Comparison of ENCODE assay signal across 16 cellular contexts in the genomic region with DNA sequence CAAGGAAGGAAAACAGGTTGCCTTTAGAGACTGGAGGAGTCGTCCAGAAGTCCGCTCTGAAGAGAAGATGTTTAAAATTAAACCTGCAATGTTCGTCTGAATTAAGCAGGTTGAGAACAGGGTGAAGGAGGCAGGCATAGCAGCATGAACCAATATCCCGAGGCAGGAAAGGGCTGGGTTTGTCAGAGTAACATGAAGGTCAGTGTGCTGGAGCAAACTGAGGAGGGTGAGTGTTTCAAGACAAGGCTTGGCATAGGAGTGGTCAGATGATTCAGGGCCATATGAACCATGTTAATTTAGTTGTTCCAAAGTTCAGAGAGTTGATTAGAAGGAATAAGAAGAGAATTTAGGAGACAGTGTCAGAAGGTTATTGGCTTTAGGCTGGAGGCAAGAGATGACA.
DNase-seq lines count a peak whose midpoint lies in the region; ATAC-seq and TF ChIP-seq lines count a peak whose summit lies in the region.
"Had no signal": no experiment of that assay in that cellular context is flagged by ENCODE, and none has a peak within 500 bp of the region (broad histone marks: within the 10 kb centered on the region; RNA-seq: fewer than 3 reads in every experiment).

No MANE protein-coding gene starts in this region.

- H2AFZ ChIP-seq in mesenchymal stem cell (ENCODE audit: low read depth, low read length), result no peak overlapping the region

- no peak overlapping the region for H2BK120ac ChIP-seq in mesenchymal stem cell (ENCODE audit: low read depth, low read length)

- H3K27ac ChIP-seq in heart right ventricle, result peak overlapping the region in 1 of 10 donors; percentile 22
- H3K27ac ChIP-seq in left ventricle myocardium inferior (replicated peaks), result no peak overlapping the region
- H3K27ac ChIP-seq in mesenchymal stem cell (ENCODE audit: low read length, poor library complexity, severe bottlenecking), result no peak overlapping the region
- no peak overlapping the region for H3K27ac ChIP-seq in upper lobe of right lung

- H2BK12ac ChIP-seq in mesenchymal stem cell (ENCODE audit: low read length in 2 of 2), result no peak overlapping the region

- ATAC-seq in heart right ventricle, result peak in 5 of 8 donors; percentile 33 to 70 (median 57)
- peak; percentile 36 for ATAC-seq in upper lobe of right lung
- ATAC-seq in GM21529 (IDR thresholded peaks at IDR 0.05; ENCODE audit: unreplicated experiment), result no peak
- ATAC-seq: T-cell had no signal

- no peak overlapping the region for H4K91ac ChIP-seq in mesenchymal stem cell (ENCODE audit: low read length)

- no peak overlapping the region for H3K23ac ChIP-seq in mesenchymal stem cell (ENCODE audit: low read length in 2 of 2)

- peak overlapping the region; percentile 46 for H2AK5ac ChIP-seq in mesenchymal stem cell (ENCODE audit: low read length, severe bottlenecking)

- H3K79me1 ChIP-seq in mesenchymal stem cell (replicated peaks; ENCODE audit: low read length, poor library complexity, severe bottlenecking), result peaks cover 19% of the 10 kb centered on the region

- no peak overlapping the region for H3K4me2 ChIP-seq in mesenchymal stem cell (ENCODE audit: low read length, poor library complexity, severe bottlenecking)

- H3K4me3 ChIP-seq in heart right ventricle (no peak overlapping the region), left ventricle myocardium inferior (no peak overlapping the region), mesenchymal stem cell (ENCODE audit: insufficient read depth in 1 of 2, low read depth in 1 of 2, low read length in 2 of 2) (no peak overlapping the region), upper lobe of right lung (no peak overlapping the region)

- no peak for TF ChIP-seq CTCF in heart right ventricle (IDR thresholded peaks at IDR 0.05)
- no peak for TF ChIP-seq CTCF in left ventricle myocardium inferior (IDR thresholded peaks at IDR 0.05; ENCODE audit: borderline replicate concordance)
- no peak for TF ChIP-seq CTCF in upper lobe of right lung (IDR thresholded peaks at IDR 0.05)

- H3K36me3 ChIP-seq in heart right ventricle, result no peaks in the 10 kb centered on the region
- no peaks in the 10 kb centered on the region for H3K36me3 ChIP-seq in left ventricle myocardium inferior
- H3K36me3 ChIP-seq in mesenchymal stem cell (ENCODE audit: control insufficient read depth in 1 of 2, insufficient read depth in 2 of 2, low read depth in 1 of 2, low read length in 2 of 2), result no peaks in the 10 kb centered on the region
- no peaks in the 10 kb centered on the region for H3K36me3 ChIP-seq in upper lobe of right lung

- no peak overlapping the region for H3K14ac ChIP-seq in mesenchymal stem cell (ENCODE audit: low read length in 2 of 2)

- H3K4me1 ChIP-seq in heart right ventricle (peaks cover 0 to 74% (median 32%) of the 10 kb centered on the region in 9 donors), left ventricle myocardium inferior (peaks cover 60% of the 10 kb centered on the region), mesenchymal stem cell (ENCODE audit: control insufficient read depth, insufficient read depth, low read depth, low read length) (peaks cover 6% of the 10 kb centered on the region), upper lobe of right lung (peaks cover 28% of the 10 kb centered on the region)

- peak overlapping the region in 1 of 2 experiments; percentile 30 for H3K18ac ChIP-seq in mesenchymal stem cell (ENCODE audit: low read depth in 1 of 2, low read length in 2 of 2)

- H3K4me1 Mint-ChIP-seq in dendritic cell treated with granulocyte-macrophage colony-stimulating factor and Interleukin-4, amounts not matched to agents 40 ng/mL and 50 ng/mL, for 4 days (ENCODE audit: low read depth), result peaks cover 26% of the 10 kb centered on the region

- peak overlapping the region; percentile 33 for H3K27ac Mint-ChIP-seq in dendritic cell treated with granulocyte-macrophage colony-stimulating factor and Interleukin-4, amounts not matched to agents 40 ng/mL and 50 ng/mL, for 4 days
- H3K27ac Mint-ChIP-seq: activated CD4-positive, alpha-beta T cell treated with anti-CD3 and anti-CD28 coated beads, Interleukin-2, amount 10 ng/mL, durations not matched to agents 7 days and 5 days had no signal

- intact Hi-C loops in heart right ventricle (cut with DNase I), result loop anchor here in 2 of 10 donors (5.0 to 10.0 kb wide), 2 partner anchors 39 to 46 kb away; no protein-coding TSS in a partner anchor
- intact Hi-C loops in left ventricle myocardium inferior (cut with micrococcal nuclease), result no loop called here
- intact Hi-C loops in dendritic cell treated with granulocyte-macrophage colony-stimulating factor and Interleukin-4, amounts not matched to agents 40 ng/mL and 50 ng/mL, for 4 days (cut with micrococcal nuclease), result no loop called here
- intact Hi-C loops in upper lobe of right lung (cut with DNase I), result no loop called here

- H3K9me3 ChIP-seq in heart right ventricle (peaks cover 0 to 11% (median 0%) of the 10 kb centered on the region in 11 donors), left ventricle myocardium inferior (replicated peaks) (peaks cover 10% of the 10 kb centered on the region), mesenchymal stem cell (ENCODE audit: control insufficient read depth, low read length) (no peaks in the 10 kb centered on the region), upper lobe of right lung (no peaks in the 10 kb centered on the region)

- H3K4me3 Mint-ChIP-seq in dendritic cell treated with granulocyte-macrophage colony-stimulating factor and Interleukin-4, amounts not matched to agents 40 ng/mL and 50 ng/mL, for 4 days, result no peak overlapping the region
- H3K4me3 Mint-ChIP-seq: activated CD4-positive, alpha-beta T cell treated with anti-CD3 and anti-CD28 coated beads, Interleukin-2, amount 10 ng/mL, durations not matched to agents 7 days and 5 days; T-cell had no signal

- H3K27me3 Mint-ChIP-seq in dendritic cell treated with granulocyte-macrophage colony-stimulating factor and Interleukin-4, amounts not matched to agents 40 ng/mL and 50 ng/mL, for 4 days, result no peaks in the 10 kb centered on the region
- H3K27me3 Mint-ChIP-seq: activated CD4-positive, alpha-beta T cell treated with anti-CD3 and anti-CD28 coated beads, Interleukin-2, amount 10 ng/mL, durations not matched to agents 7 days and 5 days; T-cell had no signal

- peak overlapping the region; percentile 78 for H3K9ac ChIP-seq in mesenchymal stem cell (ENCODE audit: low read length)

- no peak overlapping the region for H4K8ac ChIP-seq in mesenchymal stem cell (ENCODE audit: low read length)

- no peak overlapping the region for H2BK5ac ChIP-seq in mesenchymal stem cell (ENCODE audit: low read depth, low read length, poor library complexity, severe bottlenecking)

- WGBS in heart right ventricle, 2 donors, result 47 to 50% methylated on average over 4 of the region's 4 CpGs
- WGBS in mesenchymal stem cell, result 81% methylated on average over 4 of the region's 4 CpGs

- DNase-seq in heart right ventricle (no peak), left ventricle myocardium inferior (no peak), mesenchymal stem cell (no peak), upper lobe of right lung (no peak), NCI-H345 treated with DMSO at 0.1 percent for 48 hours (lab: John Stamatoyannopoulos, UW; ENCODE audit: unreplicated experiment) (no peak), SK-N-DZ (ENCODE audit: low spot score) (no peak)
- DNase-seq: activated CD4-positive, alpha-beta T cell treated with anti-CD3 and anti-CD28 coated beads, Interleukin-2, amount 10 ng/mL, durations not matched to agents 7 days and 5 days; activated effector memory CD4-positive, alpha-beta T cell treated with anti-CD3 and anti-CD28 coated beads, Interleukin-2, amount 50 U/mL, for 16 hours; DMS53; GOT3; kidney glomerular epithelial cell; NCI-H2171; stimulated activated CD4-positive, alpha-beta T cell treated with anti-CD3 and anti-CD28 coated beads, Interleukin-12 subunit alpha, Interleukin-12 subunit beta, amount 100 ng/mL, for 4 hours; T-cell had no signal

- H2BK15ac ChIP-seq in mesenchymal stem cell (ENCODE audit: low read depth, poor library complexity, severe bottlenecking), result no peak overlapping the region

- no peak overlapping the region for H3K4ac ChIP-seq in mesenchymal stem cell (ENCODE audit: low read depth in 1 of 2, low read length in 2 of 2)

- no peaks in the 10 kb centered on the region for H3K27me3 ChIP-seq in heart right ventricle
- H3K27me3 ChIP-seq in left ventricle myocardium inferior (ENCODE audit: low read depth), result no peaks in the 10 kb centered on the region
- no peaks in the 10 kb centered on the region for H3K27me3 ChIP-seq in mesenchymal stem cell (ENCODE audit: control insufficient read depth in 1 of 2, insufficient read depth in 1 of 2, low read length in 2 of 2)
- H3K27me3 ChIP-seq in upper lobe of right lung, result no peaks in the 10 kb centered on the region

- peaks cover 19% of the 10 kb centered on the region for H3K36me3 Mint-ChIP-seq in dendritic cell treated with granulocyte-macrophage colony-stimulating factor and Interleukin-4, amounts not matched to agents 40 ng/mL and 50 ng/mL, for 4 days (ENCODE audit: low read depth)

- peaks cover 28% of the 10 kb centered on the region for H3K9me3 Mint-ChIP-seq in dendritic cell treated with granulocyte-macrophage colony-stimulating factor and Interleukin-4, amounts not matched to agents 40 ng/mL and 50 ng/mL, for 4 days
